ENCODE assay signal across 16 cellular contexts in the genomic region with DNA sequence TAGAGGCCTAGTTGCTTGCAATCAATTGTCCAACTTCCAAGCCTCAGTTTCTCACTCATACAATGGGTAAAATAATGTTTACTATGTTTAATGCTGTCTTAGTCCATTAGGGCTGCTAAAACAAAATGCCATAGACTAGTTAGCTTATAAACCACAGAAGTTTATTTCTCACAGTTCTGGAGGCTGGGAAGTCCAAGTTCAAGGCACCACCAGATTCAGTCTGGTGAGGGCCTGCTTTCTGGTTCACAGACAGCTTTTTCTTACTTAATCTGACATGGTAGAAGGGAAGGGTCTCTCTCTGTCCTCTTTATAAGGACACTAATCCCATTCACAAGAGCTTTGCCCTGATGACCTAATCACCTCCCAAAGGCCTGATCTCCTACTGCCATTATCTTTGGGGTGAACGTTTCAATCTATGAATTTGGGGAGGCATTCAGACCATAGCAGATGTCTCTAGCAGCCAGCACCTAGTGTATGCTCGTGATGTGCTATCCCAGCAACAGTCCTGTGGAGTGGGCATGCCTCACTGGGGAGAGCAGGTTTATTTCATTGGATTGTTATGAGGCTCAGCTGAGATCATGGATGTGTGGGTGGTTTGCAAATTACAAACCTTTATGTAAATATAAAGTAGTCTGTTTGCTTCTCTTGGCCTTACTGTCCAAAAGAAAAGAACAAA. TPM values are rescaled to one million over a fixed set of nuclear protein-coding genes. Genes with fewer than 3 reads are reported as not detected.
DNase-seq lines count a peak whose midpoint lies in the region; ATAC-seq, FAIRE-seq and TF ChIP-seq lines count a peak whose summit lies in the region.
"Had no signal": no experiment of that assay in that cellular context is flagged by ENCODE, and none has a peak within 500 bp of the region (broad histone marks: within the 10 kb centered on the region; RNA-seq: fewer than 3 reads in every experiment).

No MANE protein-coding gene starts in this region.

- WGBS in right cardiac atrium, result 63% methylated on average over 2 of the region's 2 CpGs

- H3K4me3 ChIP-seq in left ventricle myocardium inferior (no peak overlapping the region), right cardiac atrium (ENCODE audit: low read length) (no peak overlapping the region), dorsolateral prefrontal cortex (no peak overlapping the region)
- H3K4me3 ChIP-seq: right lobe of liver had no signal

- H3K9me3 ChIP-seq in left ventricle myocardium inferior (replicated peaks) (no peaks in the 10 kb centered on the region), right cardiac atrium (ENCODE audit: control insufficient read depth, low read length) (no peaks in the 10 kb centered on the region)
- H3K9me3 ChIP-seq: right lobe of liver had no signal

- peaks cover 21% of the 10 kb centered on the region for H3K36me3 ChIP-seq in left ventricle myocardium inferior
- H3K36me3 ChIP-seq: brain microvascular endothelial cell had no signal

- H3K27me3 ChIP-seq in left ventricle myocardium inferior (ENCODE audit: low read depth) (no peaks in the 10 kb centered on the region), right cardiac atrium (ENCODE audit: control insufficient read depth, insufficient read depth) (no peaks in the 10 kb centered on the region), dorsolateral prefrontal cortex (no peaks in the 10 kb centered on the region)
- H3K27me3 ChIP-seq: brain microvascular endothelial cell, right lobe of liver had no signal

- FAIRE-seq in urothelium cell line (lab: Jason Lieb, UNC), result peak; percentile 88

- H3K27ac ChIP-seq in left ventricle myocardium inferior (replicated peaks), result peak overlapping the region; percentile 58
- H3K27ac ChIP-seq in right cardiac atrium (ENCODE audit: low read length), result no peak overlapping the region
- peak overlapping the region in 58 of 59 donors; percentile 5 to 100 (median 98) for H3K27ac ChIP-seq in dorsolateral prefrontal cortex
- H3K27ac ChIP-seq: right lobe of liver had no signal

- H3K4me1 ChIP-seq in left ventricle myocardium inferior, result peaks cover 99% of the 10 kb centered on the region
- H3K4me1 ChIP-seq in right cardiac atrium (ENCODE audit: control insufficient read depth, insufficient read depth, low read length), result peaks cover 35% of the 10 kb centered on the region

- DNase-seq in left ventricle myocardium inferior (no peak), right cardiac atrium (no peak), dorsolateral prefrontal cortex (no peak), posterior vena cava (ENCODE audit: low spot score) (peak; percentile 13), urothelium cell line (ENCODE audit: low spot score) (no peak), DMS53 treated with DMSO at 0.1 percent for 48 hours (lab: John Stamatoyannopoulos, UW; ENCODE audit: unreplicated experiment) (no peak)
- no peak for DNase-seq in stimulated activated CD4-positive, alpha-beta T cell treated with anti-CD3 and anti-CD28 coated beads, Interleukin-4, amount 100 ng/mL, for 1 hour
- DNase-seq: activated CD4-positive, alpha-beta T cell treated with anti-CD3 and anti-CD28 coated beads for 36 hours; activated T-cell treated with anti-CD3 and anti-CD28 coated beads, Interleukin-2, amount 50 U/mL, for 72 hours; brain microvascular endothelial cell; DMS153; NCI-H187; NCI-H748 treated with DMSO at 0.1 percent for 48 hours; right lobe of liver; T-helper 17 cell had no signal

- ATAC-seq in right cardiac atrium (no peak), HG03196 (IDR thresholded peaks at IDR 0.05; ENCODE audit: unreplicated experiment) (no peak)
- ATAC-seq: activated CD4-positive, alpha-beta T cell treated with anti-CD3 and anti-CD28 coated beads for 36 hours; activated T-cell treated with anti-CD3 and anti-CD28 coated beads, Interleukin-2, amount 50 U/mL, for 72 hours; T-helper 17 cell had no signal

- intact Hi-C loops in left ventricle myocardium inferior (cut with micrococcal nuclease), result no loop called here
- intact Hi-C loops in right cardiac atrium (cut with DNase I), result no loop called here
- intact Hi-C loops in dorsolateral prefrontal cortex (cut with DNase I), result no loop called here
- intact Hi-C loops in posterior vena cava (cut with DNase I), result no loop called here

- TF ChIP-seq CTCF in left ventricle myocardium inferior (IDR thresholded peaks at IDR 0.05; ENCODE audit: borderline replicate concordance), result no peak
- no peak for TF ChIP-seq CTCF in dorsolateral prefrontal cortex (IDR thresholded peaks at IDR 0.05 in 54 of 56, conservative IDR thresholded peaks at IDR 0.05 in 2 of 56; ENCODE audit: low read depth in 1 of 56, partially characterized antibody in 56 of 56)

RNA-seq across cellular contexts. Expression of a gene that starts 25.2 kb away (rescaled TPM):
- 36.3 TPM for total RNA-seq in left ventricle myocardium inferior
- total RNA-seq in right cardiac atrium, result 10 to 100 TPM; 14.5 to 33.9 (median 23.2) TPM
- 12.5 TPM for polyA plus RNA-seq in right cardiac atrium
- 100 to 1,000 TPM in 1 of 120 experiments, 10 to 100 TPM in 119; 35.6 to 117 (median 58.9) TPM for total RNA-seq in dorsolateral prefrontal cortex
- total RNA-seq in posterior vena cava, result 10 to 100 TPM; 25.8 to 40.3 TPM
